In genomic region chr18:76923485-76924085, GRCh38 we compare ENCODE assay signal across 10 cellular contexts.
DNase-seq lines count a peak whose midpoint lies in the region; ATAC-seq and TF ChIP-seq lines count a peak whose summit lies in the region.
"Had no signal": no experiment of that assay in that cellular context is flagged by ENCODE, and none has a peak within 500 bp of the region (broad histone marks: within the 10 kb centered on the region; RNA-seq: fewer than 3 reads in every experiment).

No MANE protein-coding gene starts in this region.

- H3K4me2 ChIP-seq in MM.1S (ENCODE audit: low read depth, low read length), result no peak overlapping the region

- no peaks in the 10 kb centered on the region for H3K9me3 Mint-ChIP-seq in chondrocyte (ENCODE audit: low read depth)
- H3K9me3 Mint-ChIP-seq in nephron progenitor cell, result no peaks in the 10 kb centered on the region

- H3K27me3 ChIP-seq in MM.1S (replicated peaks; ENCODE audit: insufficient read depth, low read length), result no peaks in the 10 kb centered on the region

- CTCF ChIA-PET in GM10248 (lab: Yijun Ruan, JAX), result interaction anchor here (0.7 to 13.2 kb wide), 12 partner anchors 11 to 133 kb away, joined by 3 to 190 read pairs (median 6); no protein-coding TSS in a partner anchor

- H3K9me3 ChIP-seq in MM.1S (replicated peaks; ENCODE audit: insufficient read depth, low read length), result no peaks in the 10 kb centered on the region

- H3K9ac ChIP-seq in MM.1S (ENCODE audit: low read length), result no peak overlapping the region

- no peaks in the 10 kb centered on the region for H3K36me3 ChIP-seq in MM.1S (replicated peaks; ENCODE audit: insufficient read depth, low read length)

- no peaks in the 10 kb centered on the region for H4K20me1 ChIP-seq in MM.1S (ENCODE audit: insufficient read depth, low read length)

- no peak overlapping the region for H2AFZ ChIP-seq in MM.1S (ENCODE audit: low read length)

- no peaks in the 10 kb centered on the region for H3K9me2 ChIP-seq in MM.1S (replicated peaks; ENCODE audit: insufficient read depth, low read length)

- H3K27me3 Mint-ChIP-seq in chondrocyte (ENCODE audit: low read depth) (no peaks in the 10 kb centered on the region), nephron progenitor cell (ENCODE audit: low read depth, poor library complexity) (no peaks in the 10 kb centered on the region)

- DNase-seq in GM10248 (ENCODE audit: extremely low spot score), result no peak
- DNase-seq in MM.1S, result no peak
- DNase-seq in chondrocyte (ENCODE audit: low spot score), result no peak
- peak; percentile 47 for DNase-seq in nephron progenitor cell
- no peak for DNase-seq in AG08396 (ENCODE audit: low spot score)
- DNase-seq in NCI-H1694 (lab: John Stamatoyannopoulos, UW), result no peak
- no peak for DNase-seq in T-helper 1 cell
- DNase-seq: NCI-H1048; stimulated activated CD4-positive, alpha-beta T cell treated with anti-CD3 and anti-CD28 coated beads, Interleukin-4, amount 100 ng/mL, for 4 hours had no signal

- H3K4me3 Mint-ChIP-seq in chondrocyte (ENCODE audit: unreplicated experiment) (no peak overlapping the region), nephron progenitor cell (no peak overlapping the region)

- H3K36me3 Mint-ChIP-seq in chondrocyte (ENCODE audit: low read depth), result peaks cover 39% of the 10 kb centered on the region
- peaks cover 55% of the 10 kb centered on the region for H3K36me3 Mint-ChIP-seq in nephron progenitor cell (ENCODE audit: low read depth)

- no peak for ATAC-seq in HG02623 (IDR thresholded peaks at IDR 0.05; ENCODE audit: unreplicated experiment)

- H3K4me3 ChIP-seq in MM.1S (ENCODE audit: low read length), result no peak overlapping the region

- H3F3A ChIP-seq in MM.1S (ENCODE audit: insufficient read depth, low read length), result no peaks in the 10 kb centered on the region

- peak; percentile 40 for TF ChIP-seq CTCF in GM10248 (IDR thresholded peaks at IDR 0.05; ENCODE audit: control extremely low read depth, extremely low read depth, low read depth, missing control alignments)
- peak; percentile 53 for TF ChIP-seq CTCF in MM.1S (IDR thresholded peaks at IDR 0.05; ENCODE audit: low read length)
- TF ChIP-seq CTCF in chondrocyte (IDR thresholded peaks at IDR 0.05), result peak; percentile 68
- peak; percentile 56 for TF ChIP-seq CTCF in nephron progenitor cell (IDR thresholded peaks at IDR 0.05)

- H3K27ac Mint-ChIP-seq in chondrocyte (ENCODE audit: unreplicated experiment) (no peak overlapping the region), nephron progenitor cell (no peak overlapping the region)

- no peak overlapping the region for H3K27ac ChIP-seq in MM.1S (ENCODE audit: low read length)

- 0 out of 2 replicates have a peak, but pooled peaks cover 8% of the 10 kb centered on the region for H3K4me1 ChIP-seq in MM.1S (ENCODE audit: low read length)

- H3K79me2 ChIP-seq in MM.1S (ENCODE audit: low read length), result no peaks in the 10 kb centered on the region

- POLR2A ChIA-PET in GM10248 (lab: Yijun Ruan, JAX), result no interaction called here

- H3K4me1 Mint-ChIP-seq in chondrocyte (ENCODE audit: low read depth), result no peaks in the 10 kb centered on the region
- H3K4me1 Mint-ChIP-seq in nephron progenitor cell, result peaks cover 10% of the 10 kb centered on the region
